ENCODE assay signal across 26 cellular contexts in the genomic region with DNA sequence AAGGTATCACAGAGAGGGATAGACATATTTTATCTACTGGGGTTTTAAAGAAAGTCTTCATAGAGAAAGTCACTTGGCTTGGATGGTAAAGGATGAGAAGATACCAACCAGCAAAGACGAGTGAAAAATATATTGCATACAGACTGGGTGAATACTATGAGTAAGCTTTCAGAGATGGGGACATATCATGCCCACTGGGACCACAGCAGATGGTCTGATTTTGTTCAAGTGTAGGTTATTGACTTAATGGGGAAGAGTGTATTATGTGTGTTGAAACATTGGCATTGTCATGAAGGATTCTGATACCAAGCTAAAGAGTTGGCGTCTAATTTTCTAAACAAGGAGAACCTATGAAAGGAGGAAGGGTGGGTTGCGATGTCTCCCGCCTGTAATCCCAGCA.
"Had no signal": no experiment of that assay in that cellular context is flagged by ENCODE, and none has a peak within 500 bp of the region (broad histone marks: within the 10 kb centered on the region; RNA-seq: fewer than 3 reads in every experiment).

No MANE protein-coding gene starts in this region.

- ATAC-seq: activated CD8-positive, alpha-beta T cell treated with anti-CD3 and anti-CD28 coated beads, Interleukin-2, amount 10 ng/mL, durations not matched to agents 7 days and 5 days; gastrocnemius medialis; left cardiac atrium; left ventricle myocardium superior; right lobe of liver; T-helper 17 cell had no signal

- H3K4me3 ChIP-seq: breast epithelium, esophagus squamous epithelium, gastrocnemius medialis, right lobe of liver, skin epidermis, testis, transverse colon had no signal

- DNase-seq: activated CD8-positive, alpha-beta memory T cell treated with anti-CD3 and anti-CD28 coated beads, Interleukin-2, amount 10 ng/mL, durations not matched to agents 7 days and 5 days; activated CD8-positive, alpha-beta T cell treated with anti-CD3 and anti-CD28 coated beads, Interleukin-2, amount 10 ng/mL, durations not matched to agents 7 days and 5 days; activated naive CD8-positive, alpha-beta T cell treated with anti-CD3 and anti-CD28 coated beads, Interleukin-2, amount 50 U/mL, for 24 hours; activated T-cell treated with anti-CD3 and anti-CD28 coated beads, Interleukin-2, amount 50 U/mL, for 48 hours; dermis blood vessel endothelial cell; effector CD4-positive, alpha-beta T cell; esophagus squamous epithelium; gastrocnemius medialis; hippocampal formation; left cardiac atrium; left ventricle myocardium superior; naive B cell; nephron progenitor cell; right lobe of liver; stimulated activated CD8-positive, alpha-beta memory T cell treated with anti-CD3 and anti-CD28 coated beads, Interleukin-4, amount 100 ng/mL, for 48 hours; stimulated activated naive CD4-positive, alpha-beta T cell; T-helper 17 cell; T1000; testis; transverse colon had no signal

- H3K9me3 Mint-ChIP-seq: activated naive CD4-positive, alpha-beta T cell treated with anti-CD3 and anti-CD28 coated beads, Interleukin-2, amount 50 U/mL, for 24 hours; activated T-helper 2 cell treated with anti-CD3 and anti-CD28 coated beads, Interferon-gamma antibody, Interleukin-2, Interleukin-4, amounts not matched to agents 10 μg/mL and 5 μg/mL and 100 μg/mL, durations not matched to agents 14 hours and 24 hours and 36 hours; central memory CD8-positive, alpha-beta T cell had no signal

- H3K9me3 ChIP-seq: breast epithelium, esophagus squamous epithelium, gastrocnemius medialis, neutrophil, right lobe of liver, testis, transverse colon had no signal

- H3K4me3 Mint-ChIP-seq: activated CD8-positive, alpha-beta memory T cell treated with anti-CD3 and anti-CD28 coated beads, Interleukin-2, amount 10 ng/mL, durations not matched to agents 7 days and 5 days; activated CD8-positive, alpha-beta T cell treated with anti-CD3 and anti-CD28 coated beads, Interleukin-2, amount 10 ng/mL, durations not matched to agents 7 days and 5 days; activated naive CD4-positive, alpha-beta T cell treated with anti-CD3 and anti-CD28 coated beads, Interleukin-2, amount 50 U/mL, for 24 hours; activated naive CD8-positive, alpha-beta T cell treated with anti-CD3 and anti-CD28 coated beads, Interleukin-2, amount 50 U/mL, for 24 hours; central memory CD8-positive, alpha-beta T cell; nephron progenitor cell; T-helper 17 cell had no signal

- H3K27ac Mint-ChIP-seq: activated CD8-positive, alpha-beta memory T cell treated with anti-CD3 and anti-CD28 coated beads, Interleukin-2, amount 10 ng/mL, durations not matched to agents 7 days and 5 days; activated CD8-positive, alpha-beta T cell treated with anti-CD3 and anti-CD28 coated beads, Interleukin-2, amount 10 ng/mL, durations not matched to agents 7 days and 5 days; activated naive CD4-positive, alpha-beta T cell treated with anti-CD3 and anti-CD28 coated beads, Interleukin-2, amount 50 U/mL, for 24 hours; activated naive CD8-positive, alpha-beta T cell treated with anti-CD3 and anti-CD28 coated beads, Interleukin-2, amount 50 U/mL, for 24 hours; activated T-helper 2 cell treated with anti-CD3 and anti-CD28 coated beads, Interferon-gamma antibody, Interleukin-2, Interleukin-4, amounts not matched to agents 10 μg/mL and 5 μg/mL and 100 μg/mL, durations not matched to agents 14 hours and 24 hours and 36 hours; nephron progenitor cell; T-helper 17 cell had no signal

- H3K27ac ChIP-seq: breast epithelium, esophagus squamous epithelium, gastrocnemius medialis, neutrophil, right lobe of liver, testis had no signal

- H3K36me3 ChIP-seq: breast epithelium, esophagus squamous epithelium, gastrocnemius medialis, neutrophil, right lobe of liver, transverse colon had no signal

- H3K4me1 ChIP-seq: gastrocnemius medialis had no signal

- H3K36me3 Mint-ChIP-seq: activated CD8-positive, alpha-beta memory T cell treated with anti-CD3 and anti-CD28 coated beads, Interleukin-2, amount 10 ng/mL, durations not matched to agents 7 days and 5 days; activated naive CD4-positive, alpha-beta T cell treated with anti-CD3 and anti-CD28 coated beads, Interleukin-2, amount 50 U/mL, for 24 hours; naive B cell had no signal

- H3K4me1 Mint-ChIP-seq: central memory CD8-positive, alpha-beta T cell had no signal

- H3K27me3 ChIP-seq: breast epithelium, esophagus squamous epithelium, gastrocnemius medialis, neutrophil, right lobe of liver, testis, transverse colon had no signal
